Comparison of ENCODE assay signal across 27 cellular contexts in genomic region chr1:46363121-46363520, GRCh38.
"Had no signal": no experiment of that assay in that cellular context is flagged by ENCODE, and none has a peak within 500 bp of the region (broad histone marks: within the 10 kb centered on the region; RNA-seq: fewer than 3 reads in every experiment).

No MANE protein-coding gene starts in this region.

- H3K27ac ChIP-seq: coronary artery, esophagus squamous epithelium, gastrocnemius medialis, parathyroid adenoma, skin epidermis, tibial nerve had no signal

- H3K4me3 ChIP-seq: coronary artery, esophagus squamous epithelium, gastrocnemius medialis, skin epidermis, tibial nerve had no signal

- FAIRE-seq: islet of Langerhans, TTC549, urothelium cell line had no signal

- H3K9me3 ChIP-seq: esophagus squamous epithelium, gastrocnemius medialis, tibial nerve had no signal

- H2AFZ ChIP-seq: parathyroid adenoma had no signal

- H3K79me2 ChIP-seq: parathyroid adenoma had no signal

- H3K27ac Mint-ChIP-seq: activated B cell treated with CpG ODN at 0.5 μM for 24 hours; activated CD4-positive, alpha-beta T cell treated with anti-CD3 and anti-CD28 coated beads for 36 hours; activated naive CD4-positive, alpha-beta T cell treated with anti-CD3 and anti-CD28 coated beads for 36 hours; activated naive CD8-positive, alpha-beta T cell treated with anti-CD3 and anti-CD28 coated beads, Interleukin-2, amount 10 ng/mL, durations not matched to agents 7 days and 5 days; activated T-cell treated with anti-CD3 and anti-CD28 coated beads, Interleukin-2, amount 50 U/mL, for 72 hours; stimulated activated naive CD8-positive, alpha-beta T cell treated with anti-CD3 and anti-CD28 coated beads, Interleukin-15, amount 100 ng/mL, for 72 hours had no signal

- DNase-seq: activated B cell treated with CpG ODN at 0.5 μM for 24 hours; activated CD4-positive, alpha-beta T cell treated with anti-CD3 and anti-CD28 coated beads for 36 hours; activated CD4-positive, alpha-beta T cell treated with anti-CD3 and anti-CD28 coated beads, Interleukin-2, amount 50 U/mL, for 48 hours; activated effector memory CD4-positive, alpha-beta T cell treated with Interleukin-2 at 50 U/mL for 16 hours; activated naive CD4-positive, alpha-beta T cell treated with anti-CD3 and anti-CD28 coated beads for 36 hours; activated naive CD8-positive, alpha-beta T cell treated with anti-CD3 and anti-CD28 coated beads, Interleukin-2, amount 10 ng/mL, durations not matched to agents 7 days and 5 days; activated T-cell treated with anti-CD3 and anti-CD28 coated beads, Interleukin-2, amount 50 U/mL, for 72 hours; amniotic stem cell; cerebellar nuclear complex; esophagus squamous epithelium; gastrocnemius medialis; head of caudate nucleus; hypothalamus; left ventricle myocardium superior; mammary epithelial cell; midbrain; natural killer cell; right cardiac atrium; stimulated activated CD4-positive, alpha-beta T cell treated with anti-CD3 and anti-CD28 coated beads, Interleukin-1b, Interleukin-23, amount 100 ng/mL, for 48 hours; stimulated activated naive CD8-positive, alpha-beta T cell treated with anti-CD3 and anti-CD28 coated beads, Interleukin-15, amount 100 ng/mL, for 72 hours had no signal

- H3K4me1 Mint-ChIP-seq: activated B cell treated with CpG ODN at 0.5 μM for 24 hours; activated CD4-positive, alpha-beta T cell treated with anti-CD3 and anti-CD28 coated beads for 36 hours; stimulated activated naive CD8-positive, alpha-beta T cell treated with anti-CD3 and anti-CD28 coated beads, Interleukin-15, amount 100 ng/mL, for 72 hours had no signal

- H3K4me3 Mint-ChIP-seq: activated B cell treated with CpG ODN at 0.5 μM for 24 hours; activated CD4-positive, alpha-beta T cell treated with anti-CD3 and anti-CD28 coated beads for 36 hours; activated naive CD4-positive, alpha-beta T cell treated with anti-CD3 and anti-CD28 coated beads for 36 hours; activated naive CD8-positive, alpha-beta T cell treated with anti-CD3 and anti-CD28 coated beads, Interleukin-2, amount 10 ng/mL, durations not matched to agents 7 days and 5 days; activated T-cell treated with anti-CD3 and anti-CD28 coated beads, Interleukin-2, amount 50 U/mL, for 72 hours; natural killer cell; stimulated activated naive CD8-positive, alpha-beta T cell treated with anti-CD3 and anti-CD28 coated beads, Interleukin-15, amount 100 ng/mL, for 72 hours had no signal

- H3K4me1 ChIP-seq: esophagus squamous epithelium, gastrocnemius medialis, parathyroid adenoma, tibial nerve had no signal

- H3K9ac ChIP-seq: parathyroid adenoma had no signal

- H3K27me3 Mint-ChIP-seq: activated B cell treated with CpG ODN at 0.5 μM for 24 hours; activated CD4-positive, alpha-beta T cell treated with anti-CD3 and anti-CD28 coated beads for 36 hours; activated naive CD8-positive, alpha-beta T cell treated with anti-CD3 and anti-CD28 coated beads, Interleukin-2, amount 10 ng/mL, durations not matched to agents 7 days and 5 days; stimulated activated naive CD8-positive, alpha-beta T cell treated with anti-CD3 and anti-CD28 coated beads, Interleukin-15, amount 100 ng/mL, for 72 hours had no signal

- H3K27me3 ChIP-seq: esophagus squamous epithelium, gastrocnemius medialis, tibial nerve had no signal

- H3K9me3 Mint-ChIP-seq: activated B cell treated with CpG ODN at 0.5 μM for 24 hours; activated naive CD4-positive, alpha-beta T cell treated with anti-CD3 and anti-CD28 coated beads for 36 hours; activated naive CD8-positive, alpha-beta T cell treated with anti-CD3 and anti-CD28 coated beads, Interleukin-2, amount 10 ng/mL, durations not matched to agents 7 days and 5 days; activated T-cell treated with anti-CD3 and anti-CD28 coated beads, Interleukin-2, amount 50 U/mL, for 72 hours; natural killer cell; stimulated activated naive CD8-positive, alpha-beta T cell treated with anti-CD3 and anti-CD28 coated beads, Interleukin-15, amount 100 ng/mL, for 72 hours had no signal

- ATAC-seq: activated CD4-positive, alpha-beta T cell treated with anti-CD3 and anti-CD28 coated beads for 36 hours; activated T-cell treated with anti-CD3 and anti-CD28 coated beads, Interleukin-2, amount 50 U/mL, for 72 hours; gastrocnemius medialis; left ventricle myocardium superior; natural killer cell; right cardiac atrium; stimulated activated naive CD8-positive, alpha-beta T cell treated with anti-CD3 and anti-CD28 coated beads, Interleukin-15, amount 100 ng/mL, for 72 hours had no signal
